Comparison of ENCODE assay signal across 1 cellular context in genomic region chr15:75198560-75199346, GRCh38.
TF ChIP-seq lines count a peak whose summit lies in the region.

No MANE protein-coding gene starts in this region.

TF ChIP-seq in HEK293, 187 proteins besides CTCF, POLR2A, EP300 and RAD21 (continued from another document):
- TF ChIP-seq ZNF148 (tag by site-specific recombination; IDR thresholded peaks at IDR 0.05; ENCODE audit: borderline replicate concordance) (no peak), ZNF560 (tag by site-specific recombination; IDR thresholded peaks at IDR 0.05; ENCODE audit: borderline replicate concordance) (no peak)
